8 cellular contexts compared by ENCODE assay signal in the genomic region with DNA sequence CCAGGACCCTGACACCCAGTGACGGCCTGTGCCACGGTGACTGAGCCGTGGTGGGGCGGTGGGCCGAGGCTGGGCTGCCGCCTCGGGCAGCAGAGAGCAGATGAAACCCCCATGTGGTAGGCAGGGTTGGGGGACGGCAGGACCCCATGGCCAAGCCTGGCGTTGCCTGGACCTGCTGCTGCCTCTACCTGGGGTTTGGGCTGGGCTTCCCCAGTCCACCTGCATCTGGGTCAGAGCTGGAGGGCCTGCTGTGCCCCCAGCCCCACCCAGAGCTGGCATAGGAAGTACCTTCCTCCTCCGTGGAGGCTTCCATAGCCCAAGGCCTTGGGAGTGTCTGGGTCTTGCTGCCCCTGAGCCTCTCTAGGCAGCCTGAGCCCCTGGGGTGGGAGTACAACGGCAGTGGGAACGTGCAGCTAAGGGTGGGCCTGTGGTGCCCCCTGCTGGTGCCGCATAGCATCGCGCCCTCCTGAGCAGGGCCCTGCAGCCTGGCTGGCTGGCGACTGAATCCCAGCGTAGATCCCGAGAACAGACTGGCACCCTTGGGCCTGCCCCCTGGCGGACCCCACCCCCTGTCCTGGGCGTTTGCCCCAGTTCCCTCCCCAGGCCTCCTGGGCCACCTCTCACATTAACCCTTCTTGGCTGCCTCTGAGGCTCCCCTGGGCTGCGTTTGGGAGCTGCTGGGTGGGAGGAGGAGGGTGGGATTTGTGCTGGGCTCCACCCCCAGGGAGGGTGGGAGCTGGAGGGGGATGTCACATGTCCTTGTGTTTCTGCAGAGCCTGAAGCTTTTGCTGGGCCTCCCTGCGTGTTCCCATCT. TPM values are rescaled to one million over a fixed set of nuclear protein-coding genes. Genes with fewer than 3 reads are reported as not detected.
DNase-seq lines count a peak whose midpoint lies in the region; ATAC-seq and TF ChIP-seq lines count a peak whose summit lies in the region.

No MANE protein-coding gene starts in this region.

- H2AFZ ChIP-seq in PC-9 = no peak overlapping the region

- H3K4me3 Mint-ChIP-seq in naive thymus-derived CD8-positive, alpha-beta T cell = no peak overlapping the region
- H3K4me3 Mint-ChIP-seq in stimulated activated effector memory CD8-positive, alpha-beta T cell treated with anti-CD3 and anti-CD28 coated beads, Interleukin-12 subunit alpha, Interleukin-12 subunit beta, amount 100 ng/mL, for 72 hours = no peak overlapping the region

- no peaks in the 10 kb centered on the region for H3K27me3 ChIP-seq in HUES6 (ENCODE audit: control insufficient read depth, insufficient read depth, low read length)
- no peaks in the 10 kb centered on the region for H3K27me3 ChIP-seq in PC-9 (ENCODE audit: insufficient read depth, low read depth)

- H3K36me3 Mint-ChIP-seq in naive thymus-derived CD8-positive, alpha-beta T cell = peaks cover 0 to 7% (median 5%) of the 10 kb centered on the region in 3 donors
- H3K36me3 Mint-ChIP-seq in stimulated activated effector memory CD8-positive, alpha-beta T cell treated with anti-CD3 and anti-CD28 coated beads, Interleukin-12 subunit alpha, Interleukin-12 subunit beta, amount 100 ng/mL, for 72 hours = peaks cover 7% of the 10 kb centered on the region

- peak; percentile 97 to 99 for ATAC-seq in naive thymus-derived CD8-positive, alpha-beta T cell
- ATAC-seq in stimulated activated effector memory CD8-positive, alpha-beta T cell treated with anti-CD3 and anti-CD28 coated beads, Interleukin-12 subunit alpha, Interleukin-12 subunit beta, amount 100 ng/mL, for 72 hours = peak; percentile 90
- no peak for ATAC-seq in GM19351 (IDR thresholded peaks at IDR 0.05; ENCODE audit: unreplicated experiment)

- H3K9ac ChIP-seq in HUES6 (ENCODE audit: low read length) = no peak overlapping the region

- H3K36me3 ChIP-seq in HUES6 (ENCODE audit: control insufficient read depth, insufficient read depth, low read length) (peaks cover 23% of the 10 kb centered on the region; the same call in 1 of the 2 replicates), PC-9 (ENCODE audit: low read depth) (no peaks in the 10 kb centered on the region)

- DNase-seq in GDM1 (lab: John Stamatoyannopoulos, UW) (peak; percentile 68), PC-9 (peak in 1 of 2 experiments; percentile 85), fibroblast of gingiva (ENCODE audit: low read depth) (peak; percentile 64)
- DNase-seq in activated T-cell treated with anti-CD3 and anti-CD28 coated beads, Interleukin-2, amount 50 U/mL, for 48 hours = peak; percentile 86 to 91
- DNase-seq in naive thymus-derived CD8-positive, alpha-beta T cell = peak; percentile 65 to 86 (median 80)
- peak; percentile 87 to 91 for DNase-seq in stimulated activated effector memory CD8-positive, alpha-beta T cell treated with anti-CD3 and anti-CD28 coated beads, Interleukin-12 subunit alpha, Interleukin-12 subunit beta, amount 100 ng/mL, for 72 hours (ENCODE audit: low spot score in 2 of 2)

- H3K27ac ChIP-seq in HUES6 (ENCODE audit: low read depth, low read length) (0 out of 2 replicates have a peak overlapping the region, but pooled peaks have one; percentile 29), PC-9 (no peak overlapping the region)

- H3K4me3 ChIP-seq in HUES6 (ENCODE audit: low read depth, low read length) (peak overlapping the region; percentile 58), PC-9 (no peak overlapping the region)

- H3K9me3 ChIP-seq in HUES6 (ENCODE audit: control insufficient read depth, insufficient read depth, low read depth, low read length) (no peaks in the 10 kb centered on the region), PC-9 (ENCODE audit: insufficient read depth, low read depth) (no peaks in the 10 kb centered on the region)

- BruUV-seq in PC-9 (replicated peaks; lab: Mats Ljungman, UMichigan) = no TSS peak

- POLR2A ChIA-PET in PC-9 (lab: Charles Lee; ENCODE audit: unreplicated experiment) = no interaction called here
- POLR2A ChIA-PET in naive thymus-derived CD8-positive, alpha-beta T cell (lab: Charles Lee) = interaction anchor here (0.6 to 2.9 kb wide), 7 partner anchors 12 to 484 kb away, joined by 3 to 13 read pairs (median 5); partner anchors contain the start of genes ABCA3, ATP6V0C and TRAF7

- H3F3A ChIP-seq in PC-9 (ENCODE audit: insufficient read depth, low read depth) = peaks cover 24% of the 10 kb centered on the region

- H3K79me2 ChIP-seq in PC-9 (ENCODE audit: low read depth) = no peaks in the 10 kb centered on the region

- peaks cover 0 to 2% (median under 1%) of the 10 kb centered on the region in 4 donors for H3K4me1 Mint-ChIP-seq in naive thymus-derived CD8-positive, alpha-beta T cell
- no peaks in the 10 kb centered on the region for H3K4me1 Mint-ChIP-seq in stimulated activated effector memory CD8-positive, alpha-beta T cell treated with anti-CD3 and anti-CD28 coated beads, Interleukin-12 subunit alpha, Interleukin-12 subunit beta, amount 100 ng/mL, for 72 hours

- H3K4me2 ChIP-seq in PC-9 = no peak overlapping the region

- CTCF ChIA-PET in PC-9 (lab: Charles Lee) = interaction anchor here (0.5 to 1.0 kb wide), 5 partner anchors 38 to 300 kb away, joined by 3 to 15 read pairs (median 5); partner anchors contain the start of gene TEDC2

- H3K27ac Mint-ChIP-seq in naive thymus-derived CD8-positive, alpha-beta T cell = no peak overlapping the region
- H3K27ac Mint-ChIP-seq in stimulated activated effector memory CD8-positive, alpha-beta T cell treated with anti-CD3 and anti-CD28 coated beads, Interleukin-12 subunit alpha, Interleukin-12 subunit beta, amount 100 ng/mL, for 72 hours = no peak overlapping the region

- no peaks in the 10 kb centered on the region for H3K9me2 ChIP-seq in PC-9 (ENCODE audit: insufficient read depth)

- H4K20me1 ChIP-seq in PC-9 (ENCODE audit: insufficient read depth) = peaks cover 9% of the 10 kb centered on the region; the same call in 1 of the 2 replicates

- no peaks in the 10 kb centered on the region for H3K27me3 Mint-ChIP-seq in naive thymus-derived CD8-positive, alpha-beta T cell

- H3K4me1 ChIP-seq in HUES6 (ENCODE audit: control insufficient read depth, insufficient read depth, low read length) (peaks cover 11% of the 10 kb centered on the region), PC-9 (replicated peaks; ENCODE audit: insufficient read depth) (0 out of 2 replicates have a peak, but pooled peaks cover 5% of the 10 kb centered on the region)

- TF ChIP-seq CTCF in PC-9 (conservative IDR thresholded peaks at IDR 0.05) = peak; percentile 96

- no peaks in the 10 kb centered on the region for H3K9me3 Mint-ChIP-seq in naive thymus-derived CD8-positive, alpha-beta T cell
- no peaks in the 10 kb centered on the region for H3K9me3 Mint-ChIP-seq in stimulated activated effector memory CD8-positive, alpha-beta T cell treated with anti-CD3 and anti-CD28 coated beads, Interleukin-12 subunit alpha, Interleukin-12 subunit beta, amount 100 ng/mL, for 72 hours

- intact Hi-C loops in PC-9 (cut with micrococcal nuclease; ENCODE audit: unreplicated experiment) = loop anchor here (5.0 kb wide), 3 partner anchors 74 to 304 kb away; partner anchors contain the start of genes CASKIN1, CCNF and ECI1

RNA-seq across cellular contexts. Expression of gene ATP6V0C, which starts 12.6 kb away (rescaled TPM):
- 205 and 249 TPM in 2 replicates for total RNA-seq in PC-9 (2021)
- total RNA-seq in naive thymus-derived CD8-positive, alpha-beta T cell = 100 to 1,000 TPM; 116 to 123 TPM
- 10 to 100 TPM; 74.9 to 84.9 (median 77.6) TPM for polyA plus RNA-seq in naive thymus-derived CD8-positive, alpha-beta T cell

RNA-seq across cellular contexts. Expression of gene AMDHD2, which starts 19.0 kb away (rescaled TPM):
- total RNA-seq in PC-9 (2021) = 47.9 and 61.5 TPM in 2 replicates
- 100 to 1,000 TPM; 103 to 107 TPM for total RNA-seq in naive thymus-derived CD8-positive, alpha-beta T cell
- 10 to 100 TPM; 15.2 to 17.4 (median 16.4) TPM for polyA plus RNA-seq in naive thymus-derived CD8-positive, alpha-beta T cell

RNA-seq across cellular contexts. Expression of gene TBC1D24, which starts 26.2 kb away (rescaled TPM):
- total RNA-seq in PC-9 (2021) = 30.0 and 34.2 TPM in 2 replicates
- 10 to 100 TPM; 13.4 to 17.3 TPM for total RNA-seq in naive thymus-derived CD8-positive, alpha-beta T cell
- 1 to 10 TPM; 2.6 to 3.0 (median 2.6) TPM for polyA plus RNA-seq in naive thymus-derived CD8-positive, alpha-beta T cell

RNA-seq across cellular contexts. Expression of gene NTN3, which starts 30.0 kb away (rescaled TPM):
- total RNA-seq in PC-9 (2021) = 0.87 and 0.90 TPM in 2 replicates
- not detected for total RNA-seq in naive thymus-derived CD8-positive, alpha-beta T cell
- polyA plus RNA-seq in naive thymus-derived CD8-positive, alpha-beta T cell = not detected

RNA-seq across cellular contexts. Expression of gene CEMP1, which starts 30.1 kb away (rescaled TPM):
- total RNA-seq in PC-9 (2021) = 0.43 and 0.94 TPM in 2 replicates
- total RNA-seq in naive thymus-derived CD8-positive, alpha-beta T cell = 1 to 10 TPM; 1.6 to 2.1 TPM
- polyA plus RNA-seq in naive thymus-derived CD8-positive, alpha-beta T cell = 1 to 10 TPM in 2 of 3 donors, under 1 TPM in 1; 0.81 to 6.0 (median 2.8) TPM
